Comparison of ENCODE assay signal across 19 cellular contexts in the genomic region with DNA sequence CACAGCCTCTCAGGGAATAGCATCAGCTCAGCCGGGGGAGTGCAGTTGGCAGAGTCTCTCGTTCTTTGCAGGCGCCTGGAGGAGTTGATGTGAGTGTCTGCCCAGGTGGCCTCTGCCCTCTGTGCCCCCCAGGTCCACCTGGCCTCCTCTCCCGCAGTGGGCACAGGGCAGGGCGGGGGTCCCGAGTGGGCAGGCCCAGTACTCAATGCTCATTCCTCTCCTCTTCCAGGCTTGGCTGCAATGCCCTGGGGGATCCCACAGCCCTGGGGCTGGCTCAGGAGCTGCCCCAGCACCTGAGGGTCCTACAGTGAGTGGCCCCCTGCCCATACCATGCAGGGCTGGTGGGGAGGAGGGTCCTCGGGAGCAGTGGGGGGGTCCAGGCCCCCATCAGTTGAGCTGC. TPM values are rescaled to one million over a fixed set of nuclear protein-coding genes. Genes with fewer than 3 reads are reported as not detected.
DNase-seq lines count a peak whose midpoint lies in the region; ATAC-seq and TF ChIP-seq lines count a peak whose summit lies in the region.
"Had no signal": no experiment of that assay in that cellular context is flagged by ENCODE, and none has a peak within 500 bp of the region (broad histone marks: within the 10 kb centered on the region; RNA-seq: fewer than 3 reads in every experiment).

No MANE protein-coding gene starts in this region.

- H3K4me1 ChIP-seq in CD8-positive, alpha-beta T cell (ENCODE audit: insufficient read depth, low read length), result no peaks in the 10 kb centered on the region
- H3K4me1 ChIP-seq in lower lobe of right lung, result no peaks in the 10 kb centered on the region
- no peaks in the 10 kb centered on the region for H3K4me1 ChIP-seq in mammary epithelial cell (ENCODE audit: insufficient read depth, low read length)
- H3K4me1 ChIP-seq: BE2C had no signal

- CTCF ChIA-PET in CD4-positive, alpha-beta T cell (lab: Charles Lee), result no interaction called here
- CTCF ChIA-PET in CD8-positive, alpha-beta T cell (lab: Charles Lee), result interaction anchor here (1.0 to 1.7 kb wide), 2 partner anchors 90 to 112 kb away, joined by 4 to 5 read pairs; no protein-coding TSS in a partner anchor
- CTCF ChIA-PET in mammary epithelial cell (lab: Charles Lee; ENCODE audit: low non-redundant PET), result no interaction called here

- H3K4me1 Mint-ChIP-seq in CD4-positive, alpha-beta T cell (ENCODE audit: low read depth), result no peaks in the 10 kb centered on the region
- no peaks in the 10 kb centered on the region for H3K4me1 Mint-ChIP-seq in CD8-positive, alpha-beta T cell (ENCODE audit: low read depth)
- peaks cover 6% of the 10 kb centered on the region for H3K4me1 Mint-ChIP-seq in stimulated activated effector memory CD8-positive, alpha-beta T cell treated with anti-CD3 and anti-CD28 coated beads, Interleukin-12 subunit alpha, Interleukin-12 subunit beta, amount 100 ng/mL, for 72 hours

- no peak for DNase-seq in CD4-positive, alpha-beta T cell
- no peak for DNase-seq in CD8-positive, alpha-beta T cell
- DNase-seq in lower lobe of right lung (no peak), COR-L47 (lab: John Stamatoyannopoulos, UW) (no peak), mammary epithelial cell (no peak)
- DNase-seq in stimulated activated effector memory CD8-positive, alpha-beta T cell treated with anti-CD3 and anti-CD28 coated beads, Interleukin-12 subunit alpha, Interleukin-12 subunit beta, amount 100 ng/mL, for 72 hours (ENCODE audit: low spot score in 2 of 2), result no peak
- DNase-seq in activated CD4-positive, alpha-beta T cell treated with anti-CD3 and anti-CD28 coated beads for 4 hours, result no peak
- DNase-seq: ACHN; BE2C; C1 segment of cervical spinal cord; CD4-positive, CD25-positive, alpha-beta regulatory T cell; DMS 273 treated with DMSO at 0.1 percent for 48 hours; DMS53; DND-41; EL; H9; IMR-90 had no signal

- no peaks in the 10 kb centered on the region for H3K9me3 Mint-ChIP-seq in CD4-positive, alpha-beta T cell
- no peaks in the 10 kb centered on the region for H3K9me3 Mint-ChIP-seq in CD8-positive, alpha-beta T cell
- no peaks in the 10 kb centered on the region for H3K9me3 Mint-ChIP-seq in stimulated activated effector memory CD8-positive, alpha-beta T cell treated with anti-CD3 and anti-CD28 coated beads, Interleukin-12 subunit alpha, Interleukin-12 subunit beta, amount 100 ng/mL, for 72 hours
- H3K9me3 Mint-ChIP-seq: CD4-positive, CD25-positive, alpha-beta regulatory T cell had no signal

- H3K4me3 ChIP-seq in CD8-positive, alpha-beta T cell (ENCODE audit: low read depth, low read length), result no peak overlapping the region
- H3K4me3 ChIP-seq in lower lobe of right lung (no peak overlapping the region), mammary epithelial cell (replicated peaks in 1 of 3; ENCODE audit: insufficient read depth in 1 of 3, low read depth in 2 of 3, low read length in 3 of 3) (no peak overlapping the region)
- H3K4me3 ChIP-seq: K562 had no signal

- no peak overlapping the region for H3K4me3 Mint-ChIP-seq in CD4-positive, alpha-beta T cell
- no peak overlapping the region for H3K4me3 Mint-ChIP-seq in CD8-positive, alpha-beta T cell
- no peak overlapping the region for H3K4me3 Mint-ChIP-seq in stimulated activated effector memory CD8-positive, alpha-beta T cell treated with anti-CD3 and anti-CD28 coated beads, Interleukin-12 subunit alpha, Interleukin-12 subunit beta, amount 100 ng/mL, for 72 hours
- H3K4me3 Mint-ChIP-seq: CD4-positive, CD25-positive, alpha-beta regulatory T cell; H9 had no signal

- H3K27me3 Mint-ChIP-seq in CD4-positive, alpha-beta T cell, result no peaks in the 10 kb centered on the region
- H3K27me3 Mint-ChIP-seq in CD8-positive, alpha-beta T cell (ENCODE audit: low read depth), result no peaks in the 10 kb centered on the region
- H3K27me3 Mint-ChIP-seq: CD4-positive, CD25-positive, alpha-beta regulatory T cell had no signal

- no peak for ATAC-seq in CD4-positive, alpha-beta T cell (ENCODE audit: poor library complexity)
- no peak for ATAC-seq in CD8-positive, alpha-beta T cell
- ATAC-seq in lower lobe of right lung, result peak in 1 of 2 donors; percentile 16
- no peak for ATAC-seq in stimulated activated effector memory CD8-positive, alpha-beta T cell treated with anti-CD3 and anti-CD28 coated beads, Interleukin-12 subunit alpha, Interleukin-12 subunit beta, amount 100 ng/mL, for 72 hours
- ATAC-seq: K562 had no signal

- peaks cover 54% of the 10 kb centered on the region for H3K36me3 ChIP-seq in CD8-positive, alpha-beta T cell (ENCODE audit: insufficient read depth, low read length)
- peaks cover 69% of the 10 kb centered on the region for H3K36me3 ChIP-seq in lower lobe of right lung
- H3K36me3 ChIP-seq in mammary epithelial cell (ENCODE audit: insufficient read depth, low read length), result no peaks in the 10 kb centered on the region
- H3K36me3 ChIP-seq: BE2C had no signal

- dilution Hi-C loops in mammary epithelial cell (cut with HindIII; ENCODE audit: low sequenced_read_pairs), result loop anchor here (5.0 to 10.0 kb wide), 3 partner anchors 47 to 105 kb away; no protein-coding TSS in a partner anchor

- TF ChIP-seq CTCF in CD4-positive, alpha-beta T cell (IDR thresholded peaks at IDR 0.05), result no peak
- no peak for TF ChIP-seq CTCF in CD8-positive, alpha-beta T cell (IDR thresholded peaks at IDR 0.05)
- no peak for TF ChIP-seq CTCF in lower lobe of right lung (IDR thresholded peaks at IDR 0.05)
- TF ChIP-seq CTCF in mammary epithelial cell (conservative IDR thresholded peaks at IDR 0.05 in 1 of 2, IDR thresholded peaks at IDR 0.05 in 1 of 2; ENCODE audit: extremely low read depth in 1 of 2, insufficient read depth in 1 of 2, low read depth in 1 of 2, low read length in 2 of 2), result no peak

- POLR2A ChIA-PET in CD4-positive, alpha-beta T cell (lab: Charles Lee), result no interaction called here
- POLR2A ChIA-PET in CD8-positive, alpha-beta T cell (lab: Charles Lee), result no interaction called here

- H3K27ac Mint-ChIP-seq in CD4-positive, alpha-beta T cell, result peak overlapping the region; percentile 49
- H3K27ac Mint-ChIP-seq in CD8-positive, alpha-beta T cell, result peak overlapping the region; percentile 81
- H3K27ac Mint-ChIP-seq in stimulated activated effector memory CD8-positive, alpha-beta T cell treated with anti-CD3 and anti-CD28 coated beads, Interleukin-12 subunit alpha, Interleukin-12 subunit beta, amount 100 ng/mL, for 72 hours, result peak overlapping the region; percentile 88

- no peaks in the 10 kb centered on the region for H3K9me3 ChIP-seq in CD4-positive, alpha-beta T cell (ENCODE audit: control insufficient read depth, low read length)
- no peaks in the 10 kb centered on the region for H3K9me3 ChIP-seq in CD8-positive, alpha-beta T cell (ENCODE audit: low read length)
- H3K9me3 ChIP-seq in lower lobe of right lung (no peaks in the 10 kb centered on the region), mammary epithelial cell (replicated peaks; ENCODE audit: insufficient read depth, low read length) (no peaks in the 10 kb centered on the region)
- H3K9me3 ChIP-seq: BE2C had no signal

- H3K27me3 ChIP-seq in CD4-positive, alpha-beta T cell (ENCODE audit: control insufficient read depth, insufficient read depth, low read length), result no peaks in the 10 kb centered on the region
- no peaks in the 10 kb centered on the region for H3K27me3 ChIP-seq in CD8-positive, alpha-beta T cell (ENCODE audit: insufficient read depth, low read length)
- H3K27me3 ChIP-seq in lower lobe of right lung (ENCODE audit: low read depth), result no peaks in the 10 kb centered on the region
- H3K27me3 ChIP-seq in mammary epithelial cell (ENCODE audit: insufficient read depth, low read length), result no peaks in the 10 kb centered on the region
- H3K27me3 ChIP-seq: BE2C had no signal

- in situ Hi-C loops in mammary epithelial cell (cut with MboI; ENCODE audit: low sequenced_read_pairs in 2 of 2), result no loop called here

- intact Hi-C loops in CD4-positive, alpha-beta T cell (cut with DNase I, micrococcal nuclease), result loop anchor here in 1 of 2 experiments (10.0 kb wide), 1 partner anchor 233 kb away; no protein-coding TSS in a partner anchor
- intact Hi-C loops in CD8-positive, alpha-beta T cell (cut with DNase I, micrococcal nuclease), result no loop called here
- intact Hi-C loops in lower lobe of right lung (cut with DNase I) (no loop called here), mammary epithelial cell (cut with micrococcal nuclease) (no loop called here)

- 87% methylated on average over 3 of the region's 7 CpGs for WGBS in mammary epithelial cell (ENCODE audit: low coverage, missing lambda C conversion rate)

- no peak overlapping the region for H2AFZ ChIP-seq in mammary epithelial cell (ENCODE audit: low read depth, low read length)

- H3K27ac ChIP-seq in CD4-positive, alpha-beta T cell (ENCODE audit: low read depth, low read length), result peak overlapping the region; percentile 31
- H3K27ac ChIP-seq in CD8-positive, alpha-beta T cell (ENCODE audit: low read depth, low read length), result no peak overlapping the region
- H3K27ac ChIP-seq in lower lobe of right lung (peak overlapping the region; percentile 18), mammary epithelial cell (ENCODE audit: insufficient read depth, low read depth, low read length) (no peak overlapping the region)
- H3K27ac ChIP-seq: HL-60 had no signal

- no peak overlapping the region for H3K4me2 ChIP-seq in mammary epithelial cell (ENCODE audit: insufficient read depth, low read depth, low read length)

- H3K9ac ChIP-seq in mammary epithelial cell (ENCODE audit: insufficient read depth, low read length), result no peak overlapping the region

- H4K20me1 ChIP-seq in mammary epithelial cell (ENCODE audit: insufficient read depth, low read length), result no peaks in the 10 kb centered on the region

- peaks cover 78% of the 10 kb centered on the region for H3K36me3 Mint-ChIP-seq in CD4-positive, alpha-beta T cell (ENCODE audit: low read depth)
- H3K36me3 Mint-ChIP-seq in CD8-positive, alpha-beta T cell, result peaks cover 77% of the 10 kb centered on the region
- peaks cover 74% of the 10 kb centered on the region for H3K36me3 Mint-ChIP-seq in stimulated activated effector memory CD8-positive, alpha-beta T cell treated with anti-CD3 and anti-CD28 coated beads, Interleukin-12 subunit alpha, Interleukin-12 subunit beta, amount 100 ng/mL, for 72 hours

- no TSS peak for BruUV-seq in mammary epithelial cell (replicated peaks; lab: Mats Ljungman, UMichigan)

- no peaks in the 10 kb centered on the region for H3K79me2 ChIP-seq in mammary epithelial cell (ENCODE audit: insufficient read depth, low read length)

RNA-seq across cellular contexts. Expression of a gene that starts 14.7 kb away (rescaled TPM):
- 1 to 10 TPM; 2.2 to 3.5 TPM for total RNA-seq in CD4-positive, alpha-beta T cell
- 1 to 10 TPM; 5.7 to 6.8 TPM for total RNA-seq in CD8-positive, alpha-beta T cell
- 55.3 TPM for total RNA-seq in lower lobe of right lung
- total RNA-seq in mammary epithelial cell, result 10 to 100 TPM in 1 of 2 donors, 1 to 10 TPM in 1; 7.3 to 24.0 TPM
- 44.5 TPM for polyA plus RNA-seq in mammary epithelial cell
- polyA minus RNA-seq in mammary epithelial cell, result 35.7 TPM

Comparison
In these comparisons a context has a peak if more than half of its experiments do, and no peak if none do; other contexts are left out.
1. H3K27ac ChIP-seq: peak in CD4-positive, alpha-beta T cell (single experiment) and lower lobe of right lung (single experiment); none in CD8-positive, alpha-beta T cell (single experiment) and mammary epithelial cell (single experiment).
2. Peak in every context shown above with its lines, with median percentiles within 50 percentile points of each other: H3K27ac Mint-ChIP-seq.